8 cellular contexts compared by ENCODE assay signal in the genomic region with DNA sequence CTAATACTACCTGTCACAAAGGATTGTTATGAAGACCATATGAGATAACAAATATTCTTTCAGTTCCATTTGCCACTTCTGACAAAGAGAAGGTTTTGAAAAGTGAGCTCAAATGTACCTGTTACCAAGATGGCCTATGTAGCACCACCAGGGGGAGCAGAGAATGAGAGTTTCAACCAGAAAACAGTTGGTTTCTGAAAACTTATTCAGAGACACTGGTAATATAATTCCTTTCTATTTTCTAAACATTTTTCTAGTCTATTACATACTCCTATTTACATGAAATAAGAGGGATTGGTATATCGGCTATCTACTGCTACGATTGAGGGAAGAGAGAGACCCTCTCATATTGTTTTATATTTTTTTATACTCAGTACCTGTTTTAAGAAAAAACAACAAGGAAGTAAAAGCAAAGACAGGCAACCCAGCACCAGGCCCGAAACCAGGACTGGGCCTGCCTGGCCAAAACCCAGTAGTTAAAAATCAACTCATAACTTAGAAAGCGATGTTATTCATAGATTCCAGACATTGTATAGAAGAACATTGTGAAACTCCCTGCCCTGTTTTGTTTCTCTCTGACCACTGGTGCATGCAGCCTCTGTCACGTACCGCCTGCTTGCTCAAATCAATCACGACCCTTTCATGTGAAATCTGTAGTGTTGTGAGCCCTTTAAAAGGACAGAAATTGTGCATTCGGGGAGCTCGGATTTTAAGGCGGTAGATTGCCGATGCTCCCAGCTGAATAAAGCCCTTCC. TPM values are rescaled to one million over a fixed set of nuclear protein-coding genes. Genes with fewer than 3 reads are reported as not detected.
DNase-seq lines count a peak whose midpoint lies in the region; ATAC-seq and TF ChIP-seq lines count a peak whose summit lies in the region.

No MANE protein-coding gene starts in this region.

- peaks cover 8% of the 10 kb centered on the region for H3K4me1 ChIP-seq in KMS-11 (ENCODE audit: low read depth, poor library complexity, severe bottlenecking)

- H3K4me2 ChIP-seq in KMS-11: no peak overlapping the region

- no peak overlapping the region for H3K4me3 Mint-ChIP-seq in activated T-cell treated with anti-CD3 and anti-CD28 coated beads, Interleukin-2, amount 50 U/mL, for 4 hours
- H3K4me3 Mint-ChIP-seq in stimulated activated naive B cell treated with anti-CD40 and anti-IgM and Interleukin-4, amounts not matched to agents 10 μg/mL and 1 μg/mL and 100 μg/mL, for 72 hours: no peak overlapping the region

- no peaks in the 10 kb centered on the region for H3K36me3 Mint-ChIP-seq in activated T-cell treated with anti-CD3 and anti-CD28 coated beads, Interleukin-2, amount 50 U/mL, for 4 hours (ENCODE audit: insufficient read depth)
- H3K36me3 Mint-ChIP-seq in stimulated activated naive B cell treated with anti-CD40 and anti-IgM and Interleukin-4, amounts not matched to agents 10 μg/mL and 1 μg/mL and 100 μg/mL, for 72 hours: peaks cover 0 to 3% of the 10 kb centered on the region in 2 donors

- peak overlapping the region; percentile 52 for H3K27ac Mint-ChIP-seq in stimulated activated naive B cell treated with anti-CD40 and anti-IgM and Interleukin-4, amounts not matched to agents 10 μg/mL and 1 μg/mL and 100 μg/mL, for 72 hours

- TF ChIP-seq CTCF in KMS-11 (conservative IDR thresholded peaks at IDR 0.05; ENCODE audit: low read depth, low read length): peak; percentile 60

- no peaks in the 10 kb centered on the region for H3K9me3 Mint-ChIP-seq in activated T-cell treated with anti-CD3 and anti-CD28 coated beads, Interleukin-2, amount 50 U/mL, for 4 hours
- peaks cover 0 to 3% of the 10 kb centered on the region in 2 donors for H3K9me3 Mint-ChIP-seq in stimulated activated naive B cell treated with anti-CD40 and anti-IgM and Interleukin-4, amounts not matched to agents 10 μg/mL and 1 μg/mL and 100 μg/mL, for 72 hours

- no peaks in the 10 kb centered on the region for H4K20me1 ChIP-seq in KMS-11 (ENCODE audit: insufficient read depth)

- H3K4me1 Mint-ChIP-seq in activated T-cell treated with anti-CD3 and anti-CD28 coated beads, Interleukin-2, amount 50 U/mL, for 4 hours (ENCODE audit: low read depth): peaks cover 44% of the 10 kb centered on the region
- peaks cover 13 to 33% of the 10 kb centered on the region in 2 donors for H3K4me1 Mint-ChIP-seq in stimulated activated naive B cell treated with anti-CD40 and anti-IgM and Interleukin-4, amounts not matched to agents 10 μg/mL and 1 μg/mL and 100 μg/mL, for 72 hours

- peak overlapping the region; percentile 14; the same call in 1 of the 2 replicates for H2AFZ ChIP-seq in KMS-11 (ENCODE audit: low read depth)

- H3K27ac ChIP-seq in KMS-11: no peak overlapping the region

- no peaks in the 10 kb centered on the region for H3K36me3 ChIP-seq in KMS-11 (ENCODE audit: insufficient read depth)

- no peaks in the 10 kb centered on the region for H3K27me3 ChIP-seq in KMS-11 (ENCODE audit: insufficient read depth, low read depth)

- DNase-seq in activated CD4-positive, CD25-positive, alpha-beta regulatory T cell treated with anti-CD3 and anti-CD28 coated beads, Interleukin-2, amount 50 U/mL, for 16 hours (ENCODE audit: low read depth, low spot score): peak; percentile 28
- DNase-seq in activated CD4-positive, CD25-positive, alpha-beta regulatory T cell treated with anti-CD3 and anti-CD28 coated beads, Interleukin-2, amount 50 U/mL, for 72 hours: no peak
- DNase-seq in activated T-cell treated with anti-CD3 and anti-CD28 coated beads, Interleukin-2, amount 50 U/mL, for 4 hours: peak; percentile 39
- DNase-seq in iPS-NIHi11 (ENCODE audit: low spot score): peak; percentile 11
- DNase-seq in stimulated activated naive B cell treated with anti-CD40 and anti-IgM and Interleukin-4, amounts not matched to agents 10 μg/mL and 1 μg/mL and 100 μg/mL, for 72 hours: peak; percentile 33
- no peak for DNase-seq in NCI-H128 (lab: John Stamatoyannopoulos, UW; ENCODE audit: unreplicated experiment)

- peak; percentile 77 for ATAC-seq in GM21717 (IDR thresholded peaks at IDR 0.05; ENCODE audit: unreplicated experiment)
- ATAC-seq in activated T-cell treated with anti-CD3 and anti-CD28 coated beads, Interleukin-2, amount 50 U/mL, for 4 hours: no peak
- ATAC-seq in stimulated activated naive B cell treated with anti-CD40 and anti-IgM and Interleukin-4, amounts not matched to agents 10 μg/mL and 1 μg/mL and 100 μg/mL, for 72 hours (replicated peaks): peak; percentile 71 to 75

- H3K79me2 ChIP-seq in KMS-11 (ENCODE audit: insufficient read depth, low read depth): no peaks in the 10 kb centered on the region

- H3K9ac ChIP-seq in KMS-11: no peak overlapping the region

- no peaks in the 10 kb centered on the region for H3K27me3 Mint-ChIP-seq in activated T-cell treated with anti-CD3 and anti-CD28 coated beads, Interleukin-2, amount 50 U/mL, for 4 hours (ENCODE audit: low read depth)
- no peaks in the 10 kb centered on the region for H3K27me3 Mint-ChIP-seq in stimulated activated naive B cell treated with anti-CD40 and anti-IgM and Interleukin-4, amounts not matched to agents 10 μg/mL and 1 μg/mL and 100 μg/mL, for 72 hours

- no peak overlapping the region for H3K4me3 ChIP-seq in KMS-11 (IDR thresholded peaks at IDR 0.05; ENCODE audit: insufficient read depth, low read depth, low read length)

RNA-seq across cellular contexts. Expression of a gene that starts 48.3 kb away (rescaled TPM):
- total RNA-seq in activated T-cell treated with anti-CD3 and anti-CD28 coated beads, Interleukin-2, amount 50 U/mL, for 4 hours: 10 to 100 TPM in 1 of 3 donors, 1 to 10 TPM in 2; 7.5 to 14.4 (median 8.6) TPM

Comparison
In these comparisons a context has a peak if more than half of its experiments do, and no peak if none do; other contexts are left out.
1. DNase-seq: peak in activated CD4-positive, CD25-positive, alpha-beta regulatory T cell treated with anti-CD3 and anti-CD28 coated beads, Interleukin-2, amount 50 U/mL, for 16 hours (single experiment), activated T-cell treated with anti-CD3 and anti-CD28 coated beads, Interleukin-2, amount 50 U/mL, for 4 hours (single experiment), iPS-NIHi11 (single experiment) and stimulated activated naive B cell treated with anti-CD40 and anti-IgM and Interleukin-4, amounts not matched to agents 10 μg/mL and 1 μg/mL and 100 μg/mL, for 72 hours (single experiment); none in activated CD4-positive, CD25-positive, alpha-beta regulatory T cell treated with anti-CD3 and anti-CD28 coated beads, Interleukin-2, amount 50 U/mL, for 72 hours (single experiment) and NCI-H128 (single experiment).
2. ATAC-seq: peak in GM21717 (single experiment) and stimulated activated naive B cell treated with anti-CD40 and anti-IgM and Interleukin-4, amounts not matched to agents 10 μg/mL and 1 μg/mL and 100 μg/mL, for 72 hours (2 of 2); none in activated T-cell treated with anti-CD3 and anti-CD28 coated beads, Interleukin-2, amount 50 U/mL, for 4 hours (0 of 2).